In the genomic region with DNA sequence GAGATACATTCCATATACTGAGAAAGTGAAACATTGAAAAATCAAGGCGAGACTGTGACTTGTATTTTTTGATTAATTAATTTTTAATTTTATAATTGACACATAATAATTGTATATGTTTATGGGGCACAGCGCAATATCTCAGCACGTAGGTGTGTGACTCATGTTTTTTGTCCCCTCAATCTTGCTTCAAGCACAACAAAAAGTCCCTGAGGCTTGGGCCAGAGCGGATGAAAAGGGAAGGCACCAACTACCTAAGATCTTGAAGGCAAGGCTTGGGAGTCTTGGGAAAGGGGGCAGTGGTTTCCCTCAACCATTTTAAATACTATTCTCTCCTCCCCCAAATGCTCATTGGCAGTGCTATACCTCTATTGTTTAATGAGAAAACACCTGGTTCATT, we compare ENCODE assay signal across 11 cellular contexts. TPM values are rescaled to one million over a fixed set of nuclear protein-coding genes. Genes with fewer than 3 reads are reported as not detected.
DNase-seq lines count a peak whose midpoint lies in the region; ATAC-seq and TF ChIP-seq lines count a peak whose summit lies in the region.
"Had no signal": no experiment of that assay in that cellular context is flagged by ENCODE, and none has a peak within 500 bp of the region (broad histone marks: within the 10 kb centered on the region; RNA-seq: fewer than 3 reads in every experiment).

No MANE protein-coding gene starts in this region.

- ATAC-seq in GM18499 (IDR thresholded peaks at IDR 0.05; ENCODE audit: insufficient read depth, unreplicated experiment) = peak; percentile 42
- peak; percentile 36 for ATAC-seq in GM21381 (IDR thresholded peaks at IDR 0.05; ENCODE audit: unreplicated experiment)
- ATAC-seq in HG02981 (IDR thresholded peaks at IDR 0.05; ENCODE audit: unreplicated experiment) = peak; percentile 48
- no peak for ATAC-seq in stimulated activated naive CD8-positive, alpha-beta T cell treated with anti-CD3 and anti-CD28 coated beads, Interleukin-15, Interleukin-2, amounts not matched to agents 100 U/mL and 50 U/mL, for 24 hours

- no peak overlapping the region for H2AFZ ChIP-seq in OCI-LY3 (ENCODE audit: low read depth, low read length)

- H4K20me1 ChIP-seq in OCI-LY3 (ENCODE audit: insufficient read depth, low read length) = no peaks in the 10 kb centered on the region

- H3K4me3 ChIP-seq in OCI-LY3 (ENCODE audit: low read length) = peak overlapping the region; percentile 64
- H3K4me3 ChIP-seq: smooth muscle cell had no signal

- no peaks in the 10 kb centered on the region for H3K36me3 ChIP-seq in OCI-LY3 (replicated peaks; ENCODE audit: low read depth, low read length)

- H3K4me1 ChIP-seq in OCI-LY3 (ENCODE audit: low read length) = peaks cover 17% of the 10 kb centered on the region

- no peak for DNase-seq in HT-29 (ENCODE audit: low spot score)
- DNase-seq in hypothalamus (lab: John Stamatoyannopoulos, UW) = no peak
- DNase-seq in stimulated activated naive CD8-positive, alpha-beta T cell treated with anti-CD3 and anti-CD28 coated beads, Interleukin-15, Interleukin-2, amounts not matched to agents 100 U/mL and 50 U/mL, for 24 hours = no peak
- DNase-seq in SHP77 treated with DMSO at 0.1 percent for 48 hours (lab: John Stamatoyannopoulos, UW) = no peak
- DNase-seq: amniotic stem cell had no signal

- peak overlapping the region; percentile 88 for H3K4me2 ChIP-seq in OCI-LY3 (ENCODE audit: low read length)
- H3K4me2 ChIP-seq: smooth muscle cell had no signal

- H3K27me3 ChIP-seq in OCI-LY3 (ENCODE audit: low read depth, low read length) = no peaks in the 10 kb centered on the region

- H3K79me2 ChIP-seq in OCI-LY3 (ENCODE audit: low read length) = no peaks in the 10 kb centered on the region; the same call in 1 of the 2 replicates

- no peak overlapping the region for H3K27ac ChIP-seq in OCI-LY3 (ENCODE audit: low read length)

- TF ChIP-seq CTCF in OCI-LY3 (IDR thresholded peaks at IDR 0.05; ENCODE audit: low read depth, low read length) = no peak

- H3K9me3 ChIP-seq in OCI-LY3 (ENCODE audit: insufficient read depth, low read length) = no peaks in the 10 kb centered on the region

- no peak overlapping the region for H3K9ac ChIP-seq in OCI-LY3 (ENCODE audit: low read length)

RNA-seq across cellular contexts. Expression of a gene that starts 9.9 kb away (rescaled TPM):
- total RNA-seq in HT-29 (2014; rRNA removed; shearing (Covaris generic)) = 16.9 and 23.6 TPM in 2 replicates
- total RNA-seq: H1 had no signal
